In genomic region chr13:110106726-110107125, GRCh38 we compare ENCODE assay signal across 12 cellular contexts.
A peak's percentile ranks its signal among the peaks of the same experiment; 100 is the strongest.
DNase-seq lines count a peak whose midpoint lies in the region; ATAC-seq and TF ChIP-seq lines count a peak whose summit lies in the region.
"Had no signal": no experiment of that assay in that cellular context is flagged by ENCODE, and none has a peak within 500 bp of the region (broad histone marks: within the 10 kb centered on the region; RNA-seq: fewer than 3 reads in every experiment).

No MANE protein-coding gene starts in this region.

- POLR2A ChIA-PET in activated CD4-positive, alpha-beta memory T cell treated with anti-CD3 and anti-CD28 coated beads, Interleukin-2, amount 10 ng/mL, durations not matched to agents 7 days and 5 days (lab: Charles Lee), result no interaction called here

- H3K4me3 Mint-ChIP-seq in activated CD4-positive, alpha-beta memory T cell treated with anti-CD3 and anti-CD28 coated beads, Interleukin-2, amount 10 ng/mL, durations not matched to agents 7 days and 5 days, result no peak overlapping the region
- H3K4me3 Mint-ChIP-seq: activated CD4-positive, alpha-beta memory T cell treated with anti-CD3 and anti-CD28 coated beads for 36 hours; central memory CD8-positive, alpha-beta T cell had no signal

- H3K4me3 ChIP-seq in MG63 (no peak overlapping the region), coronary artery (no peak overlapping the region), thoracic aorta (no peak overlapping the region)
- H3K4me3 ChIP-seq: ovary had no signal

- no peaks in the 10 kb centered on the region for H3K9me3 Mint-ChIP-seq in activated CD4-positive, alpha-beta memory T cell treated with anti-CD3 and anti-CD28 coated beads, Interleukin-2, amount 10 ng/mL, durations not matched to agents 7 days and 5 days

- DNase-seq in MG63 (peak; percentile 69), coronary artery (ENCODE audit: low spot score) (peak; percentile 81), left kidney (ENCODE audit: low read depth, low spot score) (peak; percentile 33), thoracic aorta (ENCODE audit: low spot score) (no peak), cerebellar nuclear complex (lab: John Stamatoyannopoulos, UW) (no peak)
- DNase-seq in activated CD4-positive, alpha-beta memory T cell treated with anti-CD3 and anti-CD28 coated beads, Interleukin-2, amount 10 ng/mL, durations not matched to agents 7 days and 5 days, result no peak
- no peak for DNase-seq in effector CD8-positive, alpha-beta T cell (lab: John Stamatoyannopoulos, UW)
- DNase-seq: activated CD4-positive, alpha-beta memory T cell treated with anti-CD3 and anti-CD28 coated beads for 36 hours; activated gamma-delta T cell treated with Interleukin-2 at 50 U/mL for 16 hours; foreskin keratinocyte had no signal

- CTCF ChIA-PET in activated CD4-positive, alpha-beta memory T cell treated with anti-CD3 and anti-CD28 coated beads, Interleukin-2, amount 10 ng/mL, durations not matched to agents 7 days and 5 days (lab: Charles Lee), result no interaction called here

- H3K36me3 Mint-ChIP-seq in activated CD4-positive, alpha-beta memory T cell treated with anti-CD3 and anti-CD28 coated beads, Interleukin-2, amount 10 ng/mL, durations not matched to agents 7 days and 5 days (ENCODE audit: low read depth), result no peaks in the 10 kb centered on the region
- H3K36me3 Mint-ChIP-seq: activated CD4-positive, alpha-beta memory T cell treated with anti-CD3 and anti-CD28 coated beads for 36 hours had no signal

- H3K4me1 Mint-ChIP-seq in activated CD4-positive, alpha-beta memory T cell treated with anti-CD3 and anti-CD28 coated beads, Interleukin-2, amount 10 ng/mL, durations not matched to agents 7 days and 5 days, result no peaks in the 10 kb centered on the region
- H3K4me1 Mint-ChIP-seq: central memory CD8-positive, alpha-beta T cell had no signal

- no peak for ATAC-seq in thoracic aorta (ENCODE audit: insufficient number of reproducible peaks, low FRiP score, low read depth)
- ATAC-seq: foreskin keratinocyte had no signal

- H3K4me1 ChIP-seq in thoracic aorta (ENCODE audit: control insufficient read depth in 1 of 2, low read depth in 2 of 2), result peaks cover 4 to 35% of the 10 kb centered on the region in 2 donors

- no peak for TF ChIP-seq CTCF in coronary artery (IDR thresholded peaks at IDR 0.05)
- no peak for TF ChIP-seq CTCF in thoracic aorta (IDR thresholded peaks at IDR 0.05)

- H3K36me3 ChIP-seq in MG63 (no peaks in the 10 kb centered on the region), thoracic aorta (no peaks in the 10 kb centered on the region)
- H3K36me3 ChIP-seq: ovary had no signal

- no peaks in the 10 kb centered on the region for H3K27me3 ChIP-seq in MG63
- no peaks in the 10 kb centered on the region for H3K27me3 ChIP-seq in thoracic aorta (replicated peaks; ENCODE audit: insufficient read depth)
- H3K27me3 ChIP-seq: foreskin keratinocyte, ovary had no signal

- no peak overlapping the region for H3K27ac Mint-ChIP-seq in activated CD4-positive, alpha-beta memory T cell treated with anti-CD3 and anti-CD28 coated beads, Interleukin-2, amount 10 ng/mL, durations not matched to agents 7 days and 5 days
- H3K27ac Mint-ChIP-seq: activated CD4-positive, alpha-beta memory T cell treated with anti-CD3 and anti-CD28 coated beads for 36 hours had no signal

- no peaks in the 10 kb centered on the region for H3K27me3 Mint-ChIP-seq in activated CD4-positive, alpha-beta memory T cell treated with anti-CD3 and anti-CD28 coated beads, Interleukin-2, amount 10 ng/mL, durations not matched to agents 7 days and 5 days
- H3K27me3 Mint-ChIP-seq: activated CD4-positive, alpha-beta memory T cell treated with anti-CD3 and anti-CD28 coated beads for 36 hours; central memory CD8-positive, alpha-beta T cell had no signal

- H3K9me3 ChIP-seq in MG63 (0 out of 2 replicates have a peak, but pooled peaks cover 2% of the 10 kb centered on the region), thoracic aorta (no peaks in the 10 kb centered on the region)
- H3K9me3 ChIP-seq: ovary had no signal

- H3K27ac ChIP-seq in coronary artery (peak overlapping the region; percentile 47 to 83), thoracic aorta (peak overlapping the region; percentile 75 to 81)
- H3K27ac ChIP-seq: foreskin keratinocyte, ovary had no signal

Comparison
In these comparisons a context has a peak if more than half of its experiments do, and no peak if none do; other contexts are left out.
1. DNase-seq: peak in MG63 (single experiment), coronary artery (single experiment) and left kidney (single experiment); none in thoracic aorta (single experiment), cerebellar nuclear complex (0 of 2), activated CD4-positive, alpha-beta memory T cell treated with anti-CD3 and anti-CD28 coated beads, Interleukin-2, amount 10 ng/mL, durations not matched to agents 7 days and 5 days (single experiment) and effector CD8-positive, alpha-beta T cell (single experiment).